ENCODE assay signal across 14 cellular contexts in genomic region chr12:130765186-130765659, GRCh38. TPM values are rescaled to one million over a fixed set of nuclear protein-coding genes. Genes with fewer than 3 reads are reported as not detected.
DNase-seq lines count a peak whose midpoint lies in the region; ATAC-seq, FAIRE-seq and TF ChIP-seq lines count a peak whose summit lies in the region.
"Had no signal": no experiment of that assay in that cellular context is flagged by ENCODE, and none has a peak within 500 bp of the region (broad histone marks: within the 10 kb centered on the region; RNA-seq: fewer than 3 reads in every experiment).

No MANE protein-coding gene starts in this region.

- no TSS peak for BruUV-seq in A673 (replicated peaks; lab: Mats Ljungman, UMichigan)

- H3K36me3 ChIP-seq in A673 (ENCODE audit: insufficient read depth, low read length, poor library complexity, severe bottlenecking), result no peaks in the 10 kb centered on the region

- H3K4me3 ChIP-seq in A673 (ENCODE audit: low read depth, low read length, poor library complexity, severe bottlenecking) (no peak overlapping the region), GM12865 (ENCODE audit: low read depth, low read length) (no peak overlapping the region)
- H3K4me3 ChIP-seq: PC-9 had no signal

- no peaks in the 10 kb centered on the region for H3K4me1 Mint-ChIP-seq in endothelial cell (ENCODE audit: unreplicated experiment)
- H3K4me1 Mint-ChIP-seq: CD14-positive monocyte had no signal

- H3K4me3 Mint-ChIP-seq in endothelial cell (ENCODE audit: unreplicated experiment), result no peak overlapping the region
- H3K4me3 Mint-ChIP-seq: CD14-positive monocyte; dendritic cell treated with granulocyte-macrophage colony-stimulating factor and Interleukin-4, amounts not matched to agents 40 ng/mL and 50 ng/mL, for 4 days; naive thymus-derived CD4-positive, alpha-beta T cell; T-helper 1 cell treated with Interleukin-12 subunit alpha and Interleukin-12 subunit beta and Interleukin-4 antibody, amounts not matched to agents 30 μg/mL and 1 μg/mL, for 36 hours had no signal

- no peak for ATAC-seq in HG02885 (IDR thresholded peaks at IDR 0.05; ENCODE audit: poor library complexity, unreplicated experiment)
- ATAC-seq: naive thymus-derived CD4-positive, alpha-beta T cell had no signal

- H3K9me3 Mint-ChIP-seq in endothelial cell (ENCODE audit: unreplicated experiment), result no peaks in the 10 kb centered on the region
- H3K9me3 Mint-ChIP-seq: CD14-positive monocyte; dendritic cell treated with granulocyte-macrophage colony-stimulating factor and Interleukin-4, amounts not matched to agents 40 ng/mL and 50 ng/mL, for 4 days; T-helper 1 cell treated with Interleukin-12 subunit alpha and Interleukin-12 subunit beta and Interleukin-4 antibody, amounts not matched to agents 30 μg/mL and 1 μg/mL, for 36 hours had no signal

- TF ChIP-seq POLR2A in H54 (IDR thresholded peaks at IDR 0.05; ENCODE audit: low read depth, low read length), result no peak

- no peaks in the 10 kb centered on the region for H3K9me3 ChIP-seq in A673 (ENCODE audit: low read depth, low read length, poor library complexity, severe bottlenecking)

- no peaks in the 10 kb centered on the region for H3K27me3 Mint-ChIP-seq in endothelial cell (ENCODE audit: unreplicated experiment)

- H3K36me3 Mint-ChIP-seq in endothelial cell (ENCODE audit: low read depth, unreplicated experiment), result no peaks in the 10 kb centered on the region
- H3K36me3 Mint-ChIP-seq: CD14-positive monocyte; naive thymus-derived CD4-positive, alpha-beta T cell had no signal

- DNase-seq in A673 (ENCODE audit: low spot score) (peak; percentile 35), GM12865 (ENCODE audit: low read depth) (peak; percentile 30), NCI-H69 (lab: John Stamatoyannopoulos, UW) (peak; percentile 9), dedifferentiated amniotic fluid mesenchymal stem cell (ENCODE audit: extremely low spot score) (peak; percentile 16), endothelial cell (ENCODE audit: low spot score) (no peak), H54 (ENCODE audit: insufficient read length, low spot score) (no peak), DMS79 (lab: John Stamatoyannopoulos, UW) (no peak)
- DNase-seq: PC-9 had no signal

- FAIRE-seq in H54 (lab: Jason Lieb, UNC), result no peak

- no peak overlapping the region for H3K27ac ChIP-seq in A673 (ENCODE audit: low read depth, low read length, poor library complexity, severe bottlenecking)
- H3K27ac ChIP-seq: PC-9 had no signal

- TF ChIP-seq CTCF in A673 (conservative IDR thresholded peaks at IDR 0.05; ENCODE audit: low read depth, low read length), result no peak
- TF ChIP-seq CTCF in GM12865 (IDR thresholded peaks at IDR 0.05; ENCODE audit: insufficient read depth, low read depth, low read length, missing control alignments), result no peak
- no peak for TF ChIP-seq CTCF in endothelial cell (IDR thresholded peaks at IDR 0.05; ENCODE audit: unreplicated experiment)

- POLR2A ChIA-PET in A673 (lab: Charles Lee; ENCODE audit: low non-redundant PET), result no interaction called here

- intact Hi-C loops in A673 (cut with micrococcal nuclease; ENCODE audit: unreplicated experiment), result no loop called here

- no peaks in the 10 kb centered on the region for H3K4me1 ChIP-seq in A673 (ENCODE audit: insufficient read depth, low read length, poor library complexity, severe bottlenecking)

- H3K27me3 ChIP-seq in A673 (replicated peaks; ENCODE audit: insufficient read depth, low read depth, low read length, poor library complexity), result no peaks in the 10 kb centered on the region

- CTCF ChIA-PET in A673 (lab: Charles Lee), result no interaction called here

- no peak overlapping the region for H3K27ac Mint-ChIP-seq in endothelial cell (ENCODE audit: unreplicated experiment)
- H3K27ac Mint-ChIP-seq: CD14-positive monocyte; dendritic cell treated with granulocyte-macrophage colony-stimulating factor and Interleukin-4, amounts not matched to agents 40 ng/mL and 50 ng/mL, for 4 days; naive thymus-derived CD4-positive, alpha-beta T cell; T-helper 1 cell treated with Interleukin-12 subunit alpha and Interleukin-12 subunit beta and Interleukin-4 antibody, amounts not matched to agents 30 μg/mL and 1 μg/mL, for 36 hours had no signal

RNA-seq across cellular contexts. Expression of gene RIMBP2, which starts 49.1 kb away (rescaled TPM):
- total RNA-seq in A673 (2021) (0.95 and 1.0 TPM in 2 replicates), endothelial cell (ENCODE audit: unreplicated experiment) (1.4 TPM)
- total RNA-seq: glomerular endothelial cell, PC-9 had no signal

Comparison
In these comparisons a context has a peak if more than half of its experiments do, and no peak if none do; other contexts are left out.
1. DNase-seq: peak in A673 (single experiment), GM12865 (single experiment), NCI-H69 (single experiment) and dedifferentiated amniotic fluid mesenchymal stem cell (single experiment); none in endothelial cell (single experiment), H54 (single experiment) and DMS79 (single experiment).